In genomic region chr1:1619917-1620361, GRCh38 we compare ENCODE assay signal across 11 cellular contexts. TPM values are rescaled to one million over a fixed set of nuclear protein-coding genes. Genes with fewer than 3 reads are reported as not detected.
A peak's percentile ranks its signal among the peaks of the same experiment; 100 is the strongest.
DNase-seq lines count a peak whose midpoint lies in the region; ATAC-seq and TF ChIP-seq lines count a peak whose summit lies in the region.
"Had no signal": no experiment of that assay in that cellular context is flagged by ENCODE, and none has a peak within 500 bp of the region (broad histone marks: within the 10 kb centered on the region; RNA-seq: fewer than 3 reads in every experiment).

No MANE protein-coding gene starts in this region.

- H3K9me3 ChIP-seq in gastroesophageal sphincter, result no peaks in the 10 kb centered on the region
- H3K9me3 ChIP-seq: SJCRH30 had no signal

- H3K27me3 ChIP-seq in KMS-11 (ENCODE audit: insufficient read depth, low read depth), result no peaks in the 10 kb centered on the region
- H3K27me3 ChIP-seq in foreskin keratinocyte, result no peaks in the 10 kb centered on the region
- no peaks in the 10 kb centered on the region for H3K27me3 ChIP-seq in gastroesophageal sphincter
- H3K27me3 ChIP-seq: SJCRH30 had no signal

- H4K20me1 ChIP-seq in KMS-11 (ENCODE audit: insufficient read depth), result no peaks in the 10 kb centered on the region

- no peaks in the 10 kb centered on the region for H3K36me3 ChIP-seq in KMS-11 (ENCODE audit: insufficient read depth)
- H3K36me3 ChIP-seq in gastroesophageal sphincter, result peaks cover 0 to 39% of the 10 kb centered on the region in 2 donors
- H3K36me3 ChIP-seq: SJCRH30 had no signal

- TF ChIP-seq CTCF in AG09309 (IDR thresholded peaks at IDR 0.05; ENCODE audit: control insufficient read depth, insufficient read depth, low read depth, low read length, missing control alignments) (peak; percentile 33), KMS-11 (conservative IDR thresholded peaks at IDR 0.05; ENCODE audit: low read depth, low read length) (peak; percentile 38), foreskin keratinocyte (conservative IDR thresholded peaks at IDR 0.05) (peak; percentile 49), gastroesophageal sphincter (IDR thresholded peaks at IDR 0.05) (no peak)

- H3K4me3 ChIP-seq in AG09309 (ENCODE audit: control insufficient read depth, low read depth, low read length), result no peak overlapping the region
- H3K4me3 ChIP-seq in KMS-11 (IDR thresholded peaks at IDR 0.05; ENCODE audit: insufficient read depth, low read depth, low read length), result no peak overlapping the region
- no peak overlapping the region for H3K4me3 ChIP-seq in gastroesophageal sphincter
- H3K4me3 ChIP-seq: SJCRH30 had no signal

- no peak for TF ChIP-seq EP300 in gastroesophageal sphincter (IDR thresholded peaks at IDR 0.05)

- no peak overlapping the region for H3K4me2 ChIP-seq in KMS-11

- no CpG with 5 or more reads among the region's 14 CpGs for WGBS in gastroesophageal sphincter (ENCODE audit: low coverage in 1 of 2), 2 donors

- H3K79me2 ChIP-seq in KMS-11 (ENCODE audit: insufficient read depth, low read depth), result no peaks in the 10 kb centered on the region

- TF ChIP-seq POLR2A in gastroesophageal sphincter (IDR thresholded peaks at IDR 0.05), result no peak

- ATAC-seq in foreskin keratinocyte, result no peak
- no peak for ATAC-seq in gastroesophageal sphincter
- ATAC-seq: activated T-cell treated with anti-CD3 and anti-CD28 coated beads, Interleukin-2, amount 50 U/mL, for 4 hours had no signal

- H3K27ac ChIP-seq in KMS-11 (no peak overlapping the region), foreskin keratinocyte (no peak overlapping the region), gastroesophageal sphincter (no peak overlapping the region)
- H3K27ac ChIP-seq: SJCRH30 had no signal

- no peak overlapping the region for H3K9ac ChIP-seq in KMS-11

- no peak overlapping the region for H2AFZ ChIP-seq in KMS-11 (ENCODE audit: low read depth)

- H3K4me1 ChIP-seq in KMS-11 (ENCODE audit: low read depth, poor library complexity, severe bottlenecking), result peaks cover 8% of the 10 kb centered on the region
- no peaks in the 10 kb centered on the region for H3K4me1 ChIP-seq in foreskin keratinocyte
- peaks cover 0 to 55% (median 14%) of the 10 kb centered on the region in 3 donors for H3K4me1 ChIP-seq in gastroesophageal sphincter

- no peak for DNase-seq in AG09309 (ENCODE audit: low read depth)
- DNase-seq in foreskin keratinocyte, result no peak
- DNase-seq in NCI-H2081 (lab: John Stamatoyannopoulos, UW), result no peak
- DNase-seq in HT-29 (ENCODE audit: low spot score), result no peak
- DNase-seq: activated T-cell treated with anti-CD3 and anti-CD28 coated beads, Interleukin-2, amount 50 U/mL, for 4 hours; CD8-positive, alpha-beta memory T cell; NCI-H146; stimulated activated CD4-positive, alpha-beta T cell treated with anti-CD3 and anti-CD28 coated beads, Interleukin-4, amount 100 ng/mL, for 24 hours had no signal

RNA-seq across cellular contexts. Expression of gene MIB2, which starts 4.6 kb away (rescaled TPM):
- 51.8 and 57.3 TPM in 2 replicates for total RNA-seq in foreskin keratinocyte
- 54.3 and 70.1 TPM in 2 replicates for polyA plus RNA-seq in foreskin keratinocyte
- total RNA-seq in gastroesophageal sphincter, result 10 to 100 TPM; 51.4 to 85.3 (median 69.3) TPM
- total RNA-seq in HT-29 (2014; rRNA removed; shearing (Covaris generic)), result 65.3 and 89.0 TPM in 2 replicates

RNA-seq across cellular contexts. Expression of gene MMP23B, which starts 12.0 kb away (rescaled TPM):
- total RNA-seq in foreskin keratinocyte, result 1.2 TPM in 1 of 2 replicates, not detected in the other
- 0.86 and 1.3 TPM in 2 replicates for polyA plus RNA-seq in foreskin keratinocyte
- total RNA-seq in gastroesophageal sphincter, result 10 to 100 TPM in 2 of 4 donors, 1 to 10 TPM in 2; 5.5 to 27.2 (median 9.4) TPM
- total RNA-seq in HT-29 (2014; rRNA removed; shearing (Covaris generic)), result 0.10 and 1.3 TPM in 2 replicates

RNA-seq across cellular contexts. Expression of gene FNDC10, which starts 20.0 kb away (rescaled TPM):
- total RNA-seq in foreskin keratinocyte, result 7.1 and 7.2 TPM in 2 replicates
- 10.7 and 11.2 TPM in 2 replicates for polyA plus RNA-seq in foreskin keratinocyte
- total RNA-seq in gastroesophageal sphincter, result under 1 TPM in 2 of 4 donors, not detected in 2; 0.54 TPM
- not detected in 2 replicates for total RNA-seq in HT-29 (2014; rRNA removed; shearing (Covaris generic))

RNA-seq across cellular contexts. Expression of gene CDK11B, which starts 38.9 kb away (rescaled TPM):
- total RNA-seq in foreskin keratinocyte (16.6 and 21.3 TPM in 2 replicates), gastroesophageal sphincter (10 to 100 TPM; 19.2 to 59.3 (median 25.4) TPM)
- 27.9 and 30.1 TPM in 2 replicates for polyA plus RNA-seq in foreskin keratinocyte
- total RNA-seq in HT-29 (2014; rRNA removed; shearing (Covaris generic)), result 21.9 and 24.1 TPM in 2 replicates

RNA-seq across cellular contexts. Expression of gene SSU72, which starts 45.3 kb away (rescaled TPM):
- total RNA-seq in foreskin keratinocyte, result 106 and 121 TPM in 2 replicates
- 167 and 179 TPM in 2 replicates for polyA plus RNA-seq in foreskin keratinocyte
- total RNA-seq in gastroesophageal sphincter, result 100 to 1,000 TPM in 2 of 4 donors, 10 to 100 TPM in 2; 90.5 to 109 (median 98.9) TPM
- total RNA-seq in HT-29 (2014; rRNA removed; shearing (Covaris generic)), result 140 and 148 TPM in 2 replicates

Comparison
In these comparisons a context has a peak if more than half of its experiments do, and no peak if none do; other contexts are left out.
1. CTCF ChIP-seq: peak in AG09309 (single experiment), KMS-11 (single experiment) and foreskin keratinocyte (single experiment); none in gastroesophageal sphincter (0 of 4).